Comparison of ENCODE assay signal across 1 cellular context in genomic region chr12:39946361-39946948, GRCh38.
TF ChIP-seq lines count a peak whose summit lies in the region.

No MANE protein-coding gene starts in this region.

TF ChIP-seq in GM23338, 12 proteins besides CTCF, POLR2A, EP300 and RAD21 (continued from another document):
- no peak for TF ChIP-seq ZNF462 (CRISPR knock-in tag; IDR thresholded peaks at IDR 0.05)
- no peak for TF ChIP-seq CREB1 (CRISPR knock-in tag; IDR thresholded peaks at IDR 0.05; ENCODE audit: low read depth)
- TF ChIP-seq, protein P1, sequence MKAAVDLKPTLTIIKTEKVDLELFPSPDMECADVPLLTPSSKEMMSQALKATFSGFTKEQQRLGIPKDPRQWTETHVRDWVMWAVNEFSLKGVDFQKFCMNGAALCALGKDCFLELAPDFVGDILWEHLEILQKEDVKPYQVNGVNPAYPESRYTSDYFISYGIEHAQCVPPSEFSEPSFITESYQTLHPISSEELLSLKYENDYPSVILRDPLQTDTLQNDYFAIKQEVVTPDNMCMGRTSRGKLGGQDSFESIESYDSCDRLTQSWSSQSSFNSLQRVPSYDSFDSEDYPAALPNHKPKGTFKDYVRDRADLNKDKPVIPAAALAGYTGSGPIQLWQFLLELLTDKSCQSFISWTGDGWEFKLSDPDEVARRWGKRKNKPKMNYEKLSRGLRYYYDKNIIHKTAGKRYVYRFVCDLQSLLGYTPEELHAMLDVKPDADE (IDR thresholded peaks at IDR 0.05), result no peak
- TF ChIP-seq EZH2 (IDR thresholded peaks at IDR 0.05; ENCODE audit: low read depth, unreplicated experiment), result no peak
- no peak for TF ChIP-seq STAT1 (IDR thresholded peaks at IDR 0.05; ENCODE audit: unreplicated experiment)
- TF ChIP-seq NANOG (IDR thresholded peaks at IDR 0.05; ENCODE audit: borderline replicate concordance), result no peak
- TF ChIP-seq, protein P2, sequence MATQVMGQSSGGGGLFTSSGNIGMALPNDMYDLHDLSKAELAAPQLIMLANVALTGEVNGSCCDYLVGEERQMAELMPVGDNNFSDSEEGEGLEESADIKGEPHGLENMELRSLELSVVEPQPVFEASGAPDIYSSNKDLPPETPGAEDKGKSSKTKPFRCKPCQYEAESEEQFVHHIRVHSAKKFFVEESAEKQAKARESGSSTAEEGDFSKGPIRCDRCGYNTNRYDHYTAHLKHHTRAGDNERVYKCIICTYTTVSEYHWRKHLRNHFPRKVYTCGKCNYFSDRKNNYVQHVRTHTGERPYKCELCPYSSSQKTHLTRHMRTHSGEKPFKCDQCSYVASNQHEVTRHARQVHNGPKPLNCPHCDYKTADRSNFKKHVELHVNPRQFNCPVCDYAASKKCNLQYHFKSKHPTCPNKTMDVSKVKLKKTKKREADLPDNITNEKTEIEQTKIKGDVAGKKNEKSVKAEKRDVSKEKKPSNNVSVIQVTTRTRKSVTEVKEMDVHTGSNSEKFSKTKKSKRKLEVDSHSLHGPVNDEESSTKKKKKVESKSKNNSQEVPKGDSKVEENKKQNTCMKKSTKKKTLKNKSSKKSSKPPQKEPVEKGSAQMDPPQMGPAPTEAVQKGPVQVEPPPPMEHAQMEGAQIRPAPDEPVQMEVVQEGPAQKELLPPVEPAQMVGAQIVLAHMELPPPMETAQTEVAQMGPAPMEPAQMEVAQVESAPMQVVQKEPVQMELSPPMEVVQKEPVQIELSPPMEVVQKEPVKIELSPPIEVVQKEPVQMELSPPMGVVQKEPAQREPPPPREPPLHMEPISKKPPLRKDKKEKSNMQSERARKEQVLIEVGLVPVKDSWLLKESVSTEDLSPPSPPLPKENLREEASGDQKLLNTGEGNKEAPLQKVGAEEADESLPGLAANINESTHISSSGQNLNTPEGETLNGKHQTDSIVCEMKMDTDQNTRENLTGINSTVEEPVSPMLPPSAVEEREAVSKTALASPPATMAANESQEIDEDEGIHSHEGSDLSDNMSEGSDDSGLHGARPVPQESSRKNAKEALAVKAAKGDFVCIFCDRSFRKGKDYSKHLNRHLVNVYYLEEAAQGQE (IDR thresholded peaks at IDR 0.05; ENCODE audit: unreplicated experiment), result no peak
- no peak for TF ChIP-seq ZNF331 (CRISPR knock-in tag; IDR thresholded peaks at IDR 0.05; ENCODE audit: low read depth)
- TF ChIP-seq EZH2phosphoT487 (IDR thresholded peaks at IDR 0.05; ENCODE audit: unreplicated experiment), result no peak
